Comparison of ENCODE assay signal across 8 cellular contexts in genomic region chr1:16017461-16018303, GRCh38. TPM values are rescaled to one million over a fixed set of nuclear protein-coding genes. Genes with fewer than 3 reads are reported as not detected.
DNase-seq lines count a peak whose midpoint lies in the region; ATAC-seq and TF ChIP-seq lines count a peak whose summit lies in the region.

Gene HSPB7 (minus strand): TSS chr1:16018043. CDS start chr1:16017963, 80 bp downstream.

- H3K9me3 Mint-ChIP-seq in progenitor cell of endocrine pancreas (ENCODE audit: low read depth) = no peaks in the 10 kb centered on the region
- no peaks in the 10 kb centered on the region for H3K9me3 Mint-ChIP-seq in naive thymus-derived CD8-positive, alpha-beta T cell

- H3K36me3 Mint-ChIP-seq in progenitor cell of endocrine pancreas (ENCODE audit: insufficient read depth) = no peaks in the 10 kb centered on the region
- no peaks in the 10 kb centered on the region for H3K36me3 Mint-ChIP-seq in naive thymus-derived CD8-positive, alpha-beta T cell

- ATAC-seq in SK-N-SH treated with all-trans-retinoic acid at 6 μM for 48 hours (peak; percentile 83), GM21390 (IDR thresholded peaks at IDR 0.05; ENCODE audit: unreplicated experiment) (no peak), GM18502 (IDR thresholded peaks at IDR 0.05; ENCODE audit: poor library complexity, unreplicated experiment) (no peak)
- ATAC-seq in naive thymus-derived CD8-positive, alpha-beta T cell = no peak

- H3K27ac ChIP-seq in DOHH2 (ENCODE audit: low read depth, low read length) (no peak within 1 kb of the TSS), cardiac muscle cell (peak within 1 kb of the TSS; percentile 100)

- no peaks in the 10 kb centered on the region for H3F3A ChIP-seq in DOHH2 (ENCODE audit: control insufficient read depth, insufficient read depth)

- H3K4me3 Mint-ChIP-seq in progenitor cell of endocrine pancreas (ENCODE audit: low read depth) = no peak within 1 kb of the TSS
- no peak within 1 kb of the TSS for H3K4me3 Mint-ChIP-seq in naive thymus-derived CD8-positive, alpha-beta T cell

- H3K4me3 ChIP-seq in DOHH2 (ENCODE audit: low read length) (no peak within 1 kb of the TSS), cardiac muscle cell (peak within 1 kb of the TSS; percentile 42)

- POLR2A ChIA-PET in naive thymus-derived CD8-positive, alpha-beta T cell (lab: Charles Lee) = no interaction called here

- H3K27me3 ChIP-seq in DOHH2 (ENCODE audit: control insufficient read depth, low read length) (peaks cover 33% of the 10 kb centered on the region), cardiac muscle cell (no peaks in the 10 kb centered on the region)

- no peak within 1 kb of the TSS for H3K4me2 ChIP-seq in DOHH2 (ENCODE audit: low read length)

- DNase-seq in cardiac muscle cell (ENCODE audit: low read depth in 1 of 2, low spot score in 1 of 2) = peak; percentile 90 to 97
- DNase-seq in progenitor cell of endocrine pancreas (ENCODE audit: low spot score, unreplicated experiment) = no peak
- DNase-seq in naive thymus-derived CD8-positive, alpha-beta T cell = no peak
- DNase-seq in SW 1271 (lab: John Stamatoyannopoulos, UW) = no peak

- H3K27ac Mint-ChIP-seq in progenitor cell of endocrine pancreas = no peak within 1 kb of the TSS
- H3K27ac Mint-ChIP-seq in naive thymus-derived CD8-positive, alpha-beta T cell = no peak within 1 kb of the TSS

- no peaks in the 10 kb centered on the region for H3K36me3 ChIP-seq in DOHH2 (ENCODE audit: control insufficient read depth, low read length)
- H3K36me3 ChIP-seq in cardiac muscle cell = no peaks in the 10 kb centered on the region

- no peaks in the 10 kb centered on the region for H3K9me2 ChIP-seq in DOHH2 (replicated peaks; ENCODE audit: control insufficient read depth, low read length)

- peaks cover 16% of the 10 kb centered on the region for H3K4me1 Mint-ChIP-seq in progenitor cell of endocrine pancreas (ENCODE audit: low read depth)
- peaks cover 0 to 6% (median 1%) of the 10 kb centered on the region in 4 donors for H3K4me1 Mint-ChIP-seq in naive thymus-derived CD8-positive, alpha-beta T cell

- no peaks in the 10 kb centered on the region for H3K79me2 ChIP-seq in DOHH2 (ENCODE audit: control insufficient read depth, low read length)

- H3K9me3 ChIP-seq in DOHH2 (ENCODE audit: control insufficient read depth, insufficient read depth, low read length) (no peaks in the 10 kb centered on the region), cardiac muscle cell (ENCODE audit: low read depth) (no peaks in the 10 kb centered on the region)

- H3K4me1 ChIP-seq in DOHH2 (ENCODE audit: control insufficient read depth, low read length) = peaks cover 26% of the 10 kb centered on the region
- peaks cover 69% of the 10 kb centered on the region for H3K4me1 ChIP-seq in cardiac muscle cell (ENCODE audit: low read depth)

- TF ChIP-seq CTCF in DOHH2 (IDR thresholded peaks at IDR 0.05; ENCODE audit: low read depth, low read length, poor library complexity, severe bottlenecking) (peak; percentile 31), cardiac muscle cell (IDR thresholded peaks at IDR 0.05; ENCODE audit: low read depth, low read length) (no peak), progenitor cell of endocrine pancreas (IDR thresholded peaks at IDR 0.05; ENCODE audit: unreplicated experiment) (peak; percentile 24)

- H4K20me1 ChIP-seq in DOHH2 (ENCODE audit: control insufficient read depth, insufficient read depth, low read depth, low read length) = no peaks in the 10 kb centered on the region

- H3K27me3 Mint-ChIP-seq in progenitor cell of endocrine pancreas = peaks cover 25% of the 10 kb centered on the region
- peaks cover 0 to 6% (median 0%) of the 10 kb centered on the region in 5 donors for H3K27me3 Mint-ChIP-seq in naive thymus-derived CD8-positive, alpha-beta T cell

TF ChIP-seq in SK-N-SH treated with all-trans-retinoic acid at 6 μM for 48 hours, 23 proteins besides CTCF, POLR2A, EP300 and RAD21 (continues in another document):
- no peak for TF ChIP-seq TCF4 (CRISPR knock-in tag; IDR thresholded peaks at IDR 0.05; ENCODE audit: borderline replicate concordance)
- no peak for TF ChIP-seq TOX (CRISPR knock-in tag; IDR thresholded peaks at IDR 0.05; ENCODE audit: borderline replicate concordance)
- TF ChIP-seq ZFP30 (CRISPR knock-in tag; IDR thresholded peaks at IDR 0.05) = no peak
- no peak for TF ChIP-seq PPARA (CRISPR knock-in tag; IDR thresholded peaks at IDR 0.05; ENCODE audit: borderline replicate concordance)
- TF ChIP-seq CREB5 (CRISPR knock-in tag; IDR thresholded peaks at IDR 0.05; ENCODE audit: low read depth) = peak; percentile 23; the same call in 1 of the 2 replicates
- no peak for TF ChIP-seq POU6F1 (CRISPR knock-in tag; IDR thresholded peaks at IDR 0.05; ENCODE audit: borderline replicate concordance, low read depth)
- TF ChIP-seq ISL1 (CRISPR knock-in tag; IDR thresholded peaks at IDR 0.05) = 0 out of 2 replicates have a peak, but pooled peaks have one; percentile 15
- no peak for TF ChIP-seq ZNF8 (CRISPR knock-in tag; IDR thresholded peaks at IDR 0.05)
- TF ChIP-seq PATZ1 (CRISPR knock-in tag; IDR thresholded peaks at IDR 0.05; ENCODE audit: borderline replicate concordance) = 0 out of 2 replicates have a peak, but pooled peaks have one; percentile 14
- no peak for TF ChIP-seq ESRRG (CRISPR knock-in tag; IDR thresholded peaks at IDR 0.05)
- TF ChIP-seq ZFP3 (CRISPR knock-in tag; IDR thresholded peaks at IDR 0.05) = no peak
- no peak for TF ChIP-seq GLIS3 (CRISPR knock-in tag; IDR thresholded peaks at IDR 0.05)
- 0 out of 2 replicates have a peak, but pooled peaks have one; percentile 11 for TF ChIP-seq TSHZ2 (CRISPR knock-in tag; IDR thresholded peaks at IDR 0.05)

RNA-seq across cellular contexts. Expression of gene HSPB7, which starts in this region (rescaled TPM):
- 509 and 744 TPM in 2 replicates for total RNA-seq in cardiac muscle cell
- polyA plus RNA-seq in cardiac muscle cell = 1,782 and 2,165 TPM in 2 replicates
- not detected in 2 replicates for total RNA-seq in progenitor cell of endocrine pancreas
- not detected for total RNA-seq in naive thymus-derived CD8-positive, alpha-beta T cell
- not detected for polyA plus RNA-seq in naive thymus-derived CD8-positive, alpha-beta T cell

Comparison
In these comparisons a context has a peak if more than half of its experiments do, and no peak if none do; other contexts are left out.
1. RNA of gene HSPB7 (total RNA-seq): 509 to 744 TPM in cardiac muscle cell; not detected in progenitor cell of endocrine pancreas and not detected in naive thymus-derived CD8-positive, alpha-beta T cell; every median in the first group is over 100 times any median in the second.
2. RNA of gene HSPB7 (polyA plus RNA-seq): 1,782 to 2,165 TPM in cardiac muscle cell; not detected in naive thymus-derived CD8-positive, alpha-beta T cell; every median in the first group is over 1,000 times any median in the second.
3. DNase-seq: peak in cardiac muscle cell (2 of 2); none in progenitor cell of endocrine pancreas (single experiment), naive thymus-derived CD8-positive, alpha-beta T cell (0 of 10) and SW 1271 (0 of 2).